Comparison of ENCODE assay signal across 20 cellular contexts in genomic region chr13:33245505-33245904, GRCh38. TPM values are rescaled to one million over a fixed set of nuclear protein-coding genes. Genes with fewer than 3 reads are reported as not detected.
"Had no signal": no experiment of that assay in that cellular context is flagged by ENCODE, and none has a peak within 500 bp of the region (broad histone marks: within the 10 kb centered on the region; RNA-seq: fewer than 3 reads in every experiment).

No MANE protein-coding gene starts in this region.

- ATAC-seq: activated naive CD4-positive, alpha-beta T cell treated with anti-CD3 and anti-CD28 coated beads, Interleukin-2, amount 50 U/mL, for 72 hours; heart right ventricle; left lobe of liver; naive thymus-derived CD8-positive, alpha-beta T cell; right cardiac atrium; T-cell; WTC11 had no signal

- H3K4me3 ChIP-seq: breast epithelium, heart right ventricle, lung, tibial artery had no signal

- H3K4me1 Mint-ChIP-seq: naive thymus-derived CD8-positive, alpha-beta T cell; T-cell had no signal

- DNase-seq: activated T-cell treated with anti-CD3 and anti-CD28 coated beads, Interleukin-2, amount 50 U/mL, for 1 hour; aorta; cortex of kidney; heart right ventricle; kidney; naive thymus-derived CD8-positive, alpha-beta T cell; right cardiac atrium; stimulated activated CD4-positive, alpha-beta T cell treated with anti-CD3 and anti-CD28 coated beads, Interleukin-12 subunit alpha, Interleukin-12 subunit beta, amount 100 ng/mL, for 4 hours; stimulated activated CD4-positive, alpha-beta T cell treated with anti-CD3 and anti-CD28 coated beads, Interleukin-4, amount 100 ng/mL, for 4 hours; T-cell; tibial artery had no signal

- H3K9me3 Mint-ChIP-seq: activated naive CD4-positive, alpha-beta T cell treated with anti-CD3 and anti-CD28 coated beads, Interleukin-2, amount 50 U/mL, for 72 hours; stimulated activated naive CD8-positive, alpha-beta T cell treated with anti-CD3 and anti-CD28 coated beads, Interleukin-15, Interleukin-2, amounts not matched to agents 100 ng/mL and 50 ng/mL, for 24 hours; T-cell; T-helper 2 cell treated with Interferon-gamma antibody and Interleukin-4, amounts not matched to agents 5 μg/mL and 100 μg/mL, for 36 hours had no signal

- H3K27ac Mint-ChIP-seq: activated naive CD4-positive, alpha-beta T cell treated with anti-CD3 and anti-CD28 coated beads, Interleukin-2, amount 50 U/mL, for 72 hours; naive thymus-derived CD8-positive, alpha-beta T cell; stimulated activated naive CD8-positive, alpha-beta T cell treated with anti-CD3 and anti-CD28 coated beads, Interleukin-15, Interleukin-2, amounts not matched to agents 100 ng/mL and 50 ng/mL, for 24 hours; T-cell; T-helper 2 cell treated with Interferon-gamma antibody and Interleukin-4, amounts not matched to agents 5 μg/mL and 100 μg/mL, for 36 hours; WTC11 had no signal

- H3K36me3 Mint-ChIP-seq: activated naive CD4-positive, alpha-beta T cell treated with anti-CD3 and anti-CD28 coated beads, Interleukin-2, amount 50 U/mL, for 72 hours; T-cell had no signal

- H3K9me3 ChIP-seq: neutrophil, tibial artery had no signal

- H3K4me1 ChIP-seq: parathyroid adenoma had no signal

- FAIRE-seq: kidney had no signal

- H3K36me3 ChIP-seq: breast epithelium, neutrophil, tibial artery had no signal

- H3K27me3 ChIP-seq: breast epithelium, heart right ventricle, neutrophil, tibial artery had no signal

- H3K4me3 Mint-ChIP-seq: naive thymus-derived CD8-positive, alpha-beta T cell; stimulated activated naive CD8-positive, alpha-beta T cell treated with anti-CD3 and anti-CD28 coated beads, Interleukin-15, Interleukin-2, amounts not matched to agents 100 ng/mL and 50 ng/mL, for 24 hours; T-cell; T-helper 2 cell treated with Interferon-gamma antibody and Interleukin-4, amounts not matched to agents 5 μg/mL and 100 μg/mL, for 36 hours; WTC11 had no signal

- H3K27ac ChIP-seq: breast epithelium, neutrophil, parathyroid adenoma, tibial artery had no signal

RNA-seq across cellular contexts. Expression of gene STARD13, which starts 40.0 kb away (rescaled TPM):
- total RNA-seq: naive thymus-derived CD8-positive, alpha-beta T cell had no signal
